ENCODE assay signal across 6 cellular contexts in the genomic region with DNA sequence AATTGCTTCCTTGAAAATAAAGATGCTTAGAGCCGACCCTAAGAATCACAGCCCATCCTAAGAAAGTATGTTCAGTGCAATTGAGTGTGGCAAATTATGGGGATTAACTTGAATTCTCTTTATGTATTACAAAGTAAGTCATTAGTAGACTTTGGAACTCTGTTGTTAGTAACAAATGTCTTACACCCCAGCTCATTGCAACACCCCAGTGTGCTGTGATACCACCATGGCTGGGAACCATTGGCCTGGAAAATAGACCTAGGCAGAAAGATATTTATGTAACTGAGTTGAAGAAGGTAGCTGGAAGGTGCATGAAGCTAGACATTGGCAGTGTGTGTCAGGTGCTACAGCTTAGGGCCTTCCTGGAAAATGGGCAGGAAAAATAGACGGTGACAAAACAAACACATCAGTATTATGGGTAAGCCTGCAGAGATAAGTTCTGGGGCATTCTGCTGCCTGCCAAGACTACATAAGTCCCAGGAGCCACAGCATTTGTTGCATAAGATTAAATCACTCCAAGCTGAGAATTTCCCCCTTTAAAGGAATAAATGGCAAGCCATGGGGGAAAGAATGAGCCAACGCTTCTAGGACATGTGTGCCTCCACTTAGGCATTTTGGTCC. TPM values are rescaled to one million over a fixed set of nuclear protein-coding genes. Genes with fewer than 3 reads are reported as not detected.
A peak's percentile ranks its signal among the peaks of the same experiment; 100 is the strongest.
DNase-seq lines count a peak whose midpoint lies in the region; ATAC-seq and TF ChIP-seq lines count a peak whose summit lies in the region.
"Not testable (repeated sequence)": the region's sequence is repeated elsewhere in the genome, so short reads cannot be mapped to it uniquely, and the experiment has no call there.

No MANE protein-coding gene starts in this region.

- peak; percentile 46 for ATAC-seq in Right ventricle myocardium superior (ENCODE audit: poor library complexity)

- H3K36me3 Mint-ChIP-seq in activated CD4-positive, alpha-beta T cell treated with anti-CD3 and anti-CD28 coated beads, Interleukin-2, amount 10 ng/mL, durations not matched to agents 24 days and 14 days (ENCODE audit: low read depth); nephron (ENCODE audit: low read depth): not testable (repeated sequence)

- peaks cover 13% of the 10 kb centered on the region for H3K27me3 Mint-ChIP-seq in activated CD4-positive, alpha-beta T cell treated with anti-CD3 and anti-CD28 coated beads, Interleukin-2, amount 10 ng/mL, durations not matched to agents 24 days and 14 days
- not testable (repeated sequence) for H3K27me3 Mint-ChIP-seq in nephron (ENCODE audit: low read depth)

- not testable (repeated sequence) for TF ChIP-seq CTCF in fibroblast of the aortic adventitia (IDR thresholded peaks at IDR 0.05; ENCODE audit: insufficient read depth, low read length); nephron (IDR thresholded peaks at IDR 0.05; ENCODE audit: unreplicated experiment in 3 of 3)

- peak; percentile 43 for DNase-seq in activated CD4-positive, alpha-beta T cell treated with anti-CD3 and anti-CD28 coated beads, Interleukin-2, amount 10 ng/mL, durations not matched to agents 24 days and 14 days
- DNase-seq in fibroblast of the aortic adventitia (ENCODE audit: low read depth) = peak; percentile 36
- DNase-seq in Right ventricle myocardium superior = not testable (repeated sequence)
- peak; percentile 3 for DNase-seq in kidney tubule cell (ENCODE audit: low spot score)
- DNase-seq in renal cortical epithelial cell (ENCODE audit: low read depth) = peak; percentile 62

- intact Hi-C loops in activated CD4-positive, alpha-beta T cell treated with anti-CD3 and anti-CD28 coated beads, Interleukin-2, amount 10 ng/mL, durations not matched to agents 24 days and 14 days (cut with micrococcal nuclease); Right ventricle myocardium superior (cut with DNase I): not testable (repeated sequence)

- H3K9me3 Mint-ChIP-seq in activated CD4-positive, alpha-beta T cell treated with anti-CD3 and anti-CD28 coated beads, Interleukin-2, amount 10 ng/mL, durations not matched to agents 24 days and 14 days; nephron: not testable (repeated sequence)

- H3K27ac Mint-ChIP-seq in activated CD4-positive, alpha-beta T cell treated with anti-CD3 and anti-CD28 coated beads, Interleukin-2, amount 10 ng/mL, durations not matched to agents 24 days and 14 days = not testable (repeated sequence)
- H3K27ac Mint-ChIP-seq in nephron = peak overlapping the region in 2 of 3 experiments; percentile 28 to 55

- H3K4me1 Mint-ChIP-seq in activated CD4-positive, alpha-beta T cell treated with anti-CD3 and anti-CD28 coated beads, Interleukin-2, amount 10 ng/mL, durations not matched to agents 24 days and 14 days; nephron: not testable (repeated sequence)

- H3K4me3 Mint-ChIP-seq in activated CD4-positive, alpha-beta T cell treated with anti-CD3 and anti-CD28 coated beads, Interleukin-2, amount 10 ng/mL, durations not matched to agents 24 days and 14 days; nephron: not testable (repeated sequence)

- not testable (repeated sequence) for H3K4me3 ChIP-seq in fibroblast of the aortic adventitia (ENCODE audit: low read depth, low read length)

RNA-seq across cellular contexts. Expression of a gene that starts 18.1 kb away (rescaled TPM):
- 8.8 and 10.1 TPM in 2 replicates for total RNA-seq in activated CD4-positive, alpha-beta T cell treated with anti-CD3 and anti-CD28 coated beads, Interleukin-2, amount 10 ng/mL, durations not matched to agents 24 days and 14 days
- total RNA-seq in fibroblast of the aortic adventitia (ENCODE audit: low replicate concordance) (33.9 and 39.3 TPM in 2 replicates), Right ventricle myocardium superior (10.8 TPM), renal cortical epithelial cell (22.1 and 37.2 TPM in 2 replicates)
